Comparison of ENCODE assay signal across 31 cellular contexts in genomic region chr4:85024671-85025070, GRCh38. TPM values are rescaled to one million over a fixed set of nuclear protein-coding genes. Genes with fewer than 3 reads are reported as not detected.
"Had no signal": no experiment of that assay in that cellular context is flagged by ENCODE, and none has a peak within 500 bp of the region (broad histone marks: within the 10 kb centered on the region; RNA-seq: fewer than 3 reads in every experiment).

No MANE protein-coding gene starts in this region.

- H3K27me3 Mint-ChIP-seq: activated CD4-positive, alpha-beta T cell treated with anti-CD3 and anti-CD28 coated beads, Interleukin-2, amount 10 ng/mL, durations not matched to agents 7 days and 5 days; activated naive CD4-positive, alpha-beta T cell treated with anti-CD3 and anti-CD28 coated beads, Interleukin-2, amount 50 U/mL, for 24 hours; activated naive CD8-positive, alpha-beta T cell treated with anti-CD3 and anti-CD28 coated beads, Interleukin-2, amount 10 ng/mL, durations not matched to agents 7 days and 5 days; activated T-cell treated with anti-CD3 and anti-CD28 coated beads, Interleukin-2, amount 50 U/mL, for 24 hours; central memory CD8-positive, alpha-beta T cell had no signal

- H3K4me3 ChIP-seq: ascending aorta, cardiac muscle cell had no signal

- H3K4me1 Mint-ChIP-seq: activated CD4-positive, alpha-beta T cell treated with anti-CD3 and anti-CD28 coated beads, Interleukin-2, amount 10 ng/mL, durations not matched to agents 7 days and 5 days; activated naive CD4-positive, alpha-beta T cell treated with anti-CD3 and anti-CD28 coated beads, Interleukin-2, amount 50 U/mL, for 24 hours; activated naive CD8-positive, alpha-beta T cell treated with anti-CD3 and anti-CD28 coated beads, Interleukin-2, amount 10 ng/mL, durations not matched to agents 7 days and 5 days; central memory CD8-positive, alpha-beta T cell had no signal

- H3K36me3 Mint-ChIP-seq: activated naive CD4-positive, alpha-beta T cell treated with anti-CD3 and anti-CD28 coated beads, Interleukin-2, amount 50 U/mL, for 24 hours; activated naive CD8-positive, alpha-beta T cell treated with anti-CD3 and anti-CD28 coated beads, Interleukin-2, amount 10 ng/mL, durations not matched to agents 7 days and 5 days had no signal

- H3K27ac Mint-ChIP-seq: activated CD4-positive, alpha-beta T cell treated with anti-CD3 and anti-CD28 coated beads, Interleukin-2, amount 10 ng/mL, durations not matched to agents 7 days and 5 days; activated CD8-positive, alpha-beta T cell treated with anti-CD3 and anti-CD28 coated beads, Interleukin-2, amount 10 ng/mL, durations not matched to agents 7 days and 5 days; activated naive CD4-positive, alpha-beta T cell treated with anti-CD3 and anti-CD28 coated beads, Interleukin-2, amount 50 U/mL, for 24 hours; activated naive CD8-positive, alpha-beta T cell treated with anti-CD3 and anti-CD28 coated beads, Interleukin-2, amount 10 ng/mL, durations not matched to agents 7 days and 5 days; activated T-cell treated with anti-CD3 and anti-CD28 coated beads, Interleukin-2, amount 50 U/mL, for 24 hours; activated T-helper 2 cell treated with anti-CD3 and anti-CD28 coated beads, Interferon-gamma antibody, Interleukin-2, Interleukin-4, amounts not matched to agents 10 μg/mL and 5 μg/mL and 100 μg/mL, durations not matched to agents 14 hours and 24 hours and 36 hours had no signal

- DNase-seq: activated CD4-positive, alpha-beta T cell treated with anti-CD3 and anti-CD28 coated beads, Interleukin-2, amount 10 ng/mL, durations not matched to agents 7 days and 5 days; activated CD4-positive, alpha-beta T cell treated with anti-CD3 and anti-CD28 coated beads, Interleukin-2, amount 50 U/mL, for 48 hours; activated CD4-positive, CD25-positive, alpha-beta regulatory T cell; activated CD8-positive, alpha-beta T cell treated with anti-CD3 and anti-CD28 coated beads, Interleukin-2, amount 10 ng/mL, durations not matched to agents 7 days and 5 days; activated gamma-delta T cell; activated naive CD4-positive, alpha-beta T cell treated with Interleukin-2 at 50 U/mL for 16 hours; activated naive CD8-positive, alpha-beta T cell treated with anti-CD3 and anti-CD28 coated beads, Interleukin-2, amount 10 ng/mL, durations not matched to agents 7 days and 5 days; activated T-cell treated with anti-CD3 and anti-CD28 coated beads, Interleukin-2, amount 50 U/mL, for 24 hours; amygdala; NCI-H1092 treated with DMSO at 0.1 percent for 48 hours; NCI-H1417; NCI-H146; NCI-H187; NCI-H2081; NCI-H2171 treated with DMSO at 0.1 percent for 48 hours; NCI-H2227 treated with DMSO at 0.1 percent for 48 hours; NCI-H524 treated with DMSO at 0.1 percent for 48 hours; RPMI8226; SHP77 treated with DMSO at 0.1 percent for 48 hours; T-helper 1 cell; T-helper 2 cell; T-helper 9 cell; WERI-Rb-1 had no signal

- H3K36me3 ChIP-seq: ascending aorta, cardiac muscle cell, WERI-Rb-1 had no signal

- H3K4me3 Mint-ChIP-seq: activated CD4-positive, alpha-beta T cell treated with anti-CD3 and anti-CD28 coated beads, Interleukin-2, amount 10 ng/mL, durations not matched to agents 7 days and 5 days; activated CD8-positive, alpha-beta T cell treated with anti-CD3 and anti-CD28 coated beads, Interleukin-2, amount 10 ng/mL, durations not matched to agents 7 days and 5 days; activated naive CD4-positive, alpha-beta T cell treated with anti-CD3 and anti-CD28 coated beads, Interleukin-2, amount 50 U/mL, for 24 hours; activated naive CD8-positive, alpha-beta T cell treated with anti-CD3 and anti-CD28 coated beads, Interleukin-2, amount 10 ng/mL, durations not matched to agents 7 days and 5 days; activated T-cell treated with anti-CD3 and anti-CD28 coated beads, Interleukin-2, amount 50 U/mL, for 24 hours; central memory CD8-positive, alpha-beta T cell had no signal

- H3K9me3 Mint-ChIP-seq: activated CD4-positive, alpha-beta T cell treated with anti-CD3 and anti-CD28 coated beads, Interleukin-2, amount 10 ng/mL, durations not matched to agents 7 days and 5 days had no signal

- H3K27me3 ChIP-seq: ascending aorta, cardiac muscle cell had no signal

- ATAC-seq: activated CD8-positive, alpha-beta T cell treated with anti-CD3 and anti-CD28 coated beads, Interleukin-2, amount 10 ng/mL, durations not matched to agents 7 days and 5 days; Panc1; SK-N-SH treated with all-trans-retinoic acid at 6 μM for 48 hours had no signal

- H3K27ac ChIP-seq: ascending aorta, cardiac muscle cell, KMS-11, WERI-Rb-1 had no signal

- H3K4me1 ChIP-seq: ascending aorta had no signal

RNA-seq across cellular contexts. Expression of gene WDFY3, which starts 58.2 kb away (rescaled TPM):
- total RNA-seq: activated CD8-positive, alpha-beta T cell treated with anti-CD3 and anti-CD28 coated beads, Interleukin-2, amount 10 ng/mL, durations not matched to agents 7 days and 5 days had no signal
